ENCODE assay signal across 8 cellular contexts in genomic region chr17:21039839-21040575, GRCh38. TPM values are rescaled to one million over a fixed set of nuclear protein-coding genes. Genes with fewer than 3 reads are reported as not detected.
DNase-seq lines count a peak whose midpoint lies in the region; ATAC-seq and TF ChIP-seq lines count a peak whose summit lies in the region.

No MANE protein-coding gene starts in this region.

- TF ChIP-seq CTCF in epithelial cell of proximal tubule (conservative IDR thresholded peaks at IDR 0.05; ENCODE audit: low read depth, low read length) (peak; percentile 61), osteocyte (IDR thresholded peaks at IDR 0.05) (peak; percentile 58)

- H3K27me3 Mint-ChIP-seq in activated CD4-positive, alpha-beta T cell treated with anti-CD3 and anti-CD28 coated beads, Interleukin-2, amount 10 ng/mL, durations not matched to agents 24 days and 14 days = no peaks in the 10 kb centered on the region
- no peaks in the 10 kb centered on the region for H3K27me3 Mint-ChIP-seq in osteocyte (ENCODE audit: unreplicated experiment)

- H3K4me1 Mint-ChIP-seq in activated CD4-positive, alpha-beta T cell treated with anti-CD3 and anti-CD28 coated beads, Interleukin-2, amount 10 ng/mL, durations not matched to agents 24 days and 14 days = peaks cover 50% of the 10 kb centered on the region
- H3K4me1 Mint-ChIP-seq in osteocyte (ENCODE audit: unreplicated experiment) = peaks cover 60% of the 10 kb centered on the region

- H3K4me3 ChIP-seq in epithelial cell of proximal tubule (ENCODE audit: low read depth, low read length) = peak overlapping the region; percentile 91

- H3K36me3 Mint-ChIP-seq in activated CD4-positive, alpha-beta T cell treated with anti-CD3 and anti-CD28 coated beads, Interleukin-2, amount 10 ng/mL, durations not matched to agents 24 days and 14 days (ENCODE audit: low read depth) = peaks cover 32% of the 10 kb centered on the region
- peaks cover 6% of the 10 kb centered on the region for H3K36me3 Mint-ChIP-seq in osteocyte (ENCODE audit: unreplicated experiment)

- peak overlapping the region; percentile 100 for H3K4me3 Mint-ChIP-seq in activated CD4-positive, alpha-beta T cell treated with anti-CD3 and anti-CD28 coated beads, Interleukin-2, amount 10 ng/mL, durations not matched to agents 24 days and 14 days
- peak overlapping the region; percentile 99 for H3K4me3 Mint-ChIP-seq in osteocyte (ENCODE audit: unreplicated experiment)

- peak overlapping the region; percentile 98 for H3K27ac Mint-ChIP-seq in activated CD4-positive, alpha-beta T cell treated with anti-CD3 and anti-CD28 coated beads, Interleukin-2, amount 10 ng/mL, durations not matched to agents 24 days and 14 days
- H3K27ac Mint-ChIP-seq in osteocyte (ENCODE audit: unreplicated experiment) = peak overlapping the region; percentile 95

- ATAC-seq in HG03469 (IDR thresholded peaks at IDR 0.05; ENCODE audit: unreplicated experiment) = no peak
- ATAC-seq in GM21786 (IDR thresholded peaks at IDR 0.05; ENCODE audit: unreplicated experiment) = no peak

- H3K9me3 Mint-ChIP-seq in activated CD4-positive, alpha-beta T cell treated with anti-CD3 and anti-CD28 coated beads, Interleukin-2, amount 10 ng/mL, durations not matched to agents 24 days and 14 days = no peaks in the 10 kb centered on the region
- no peaks in the 10 kb centered on the region for H3K9me3 Mint-ChIP-seq in osteocyte (ENCODE audit: unreplicated experiment)

- intact Hi-C loops in activated CD4-positive, alpha-beta T cell treated with anti-CD3 and anti-CD28 coated beads, Interleukin-2, amount 10 ng/mL, durations not matched to agents 24 days and 14 days (cut with micrococcal nuclease) = no loop called here

- peak; percentile 57 for DNase-seq in NCI-H1436 (lab: John Stamatoyannopoulos, UW)
- DNase-seq in NCI-H1436 treated with DMSO at 0.1 percent for 48 hours (lab: John Stamatoyannopoulos, UW) = no peak
- DNase-seq in NCI-H1694 treated with DMSO at 0.1 percent for 48 hours (lab: John Stamatoyannopoulos, UW) = peak; percentile 44
- DNase-seq in activated CD4-positive, alpha-beta T cell treated with anti-CD3 and anti-CD28 coated beads, Interleukin-2, amount 10 ng/mL, durations not matched to agents 24 days and 14 days = peak; percentile 72
- DNase-seq in epithelial cell of proximal tubule (ENCODE audit: low read depth) = no peak
- no peak for DNase-seq in osteocyte (ENCODE audit: extremely low spot score, unreplicated experiment)

RNA-seq across cellular contexts. Expression of gene USP22, which starts 2.8 kb away (rescaled TPM):
- 144 and 152 TPM in 2 replicates for total RNA-seq in activated CD4-positive, alpha-beta T cell treated with anti-CD3 and anti-CD28 coated beads, Interleukin-2, amount 10 ng/mL, durations not matched to agents 24 days and 14 days
- total RNA-seq in epithelial cell of proximal tubule (158 and 170 TPM in 2 replicates), osteocyte (257 and 260 TPM in 2 replicates)

Comparison
In these comparisons a context has a peak if more than half of its experiments do, and no peak if none do; other contexts are left out.
1. DNase-seq: peak in NCI-H1436 (single experiment), NCI-H1694 treated with DMSO at 0.1 percent for 48 hours (single experiment) and activated CD4-positive, alpha-beta T cell treated with anti-CD3 and anti-CD28 coated beads, Interleukin-2, amount 10 ng/mL, durations not matched to agents 24 days and 14 days (single experiment); none in NCI-H1436 treated with DMSO at 0.1 percent for 48 hours (single experiment), epithelial cell of proximal tubule (single experiment) and osteocyte (single experiment).